In the genomic region with DNA sequence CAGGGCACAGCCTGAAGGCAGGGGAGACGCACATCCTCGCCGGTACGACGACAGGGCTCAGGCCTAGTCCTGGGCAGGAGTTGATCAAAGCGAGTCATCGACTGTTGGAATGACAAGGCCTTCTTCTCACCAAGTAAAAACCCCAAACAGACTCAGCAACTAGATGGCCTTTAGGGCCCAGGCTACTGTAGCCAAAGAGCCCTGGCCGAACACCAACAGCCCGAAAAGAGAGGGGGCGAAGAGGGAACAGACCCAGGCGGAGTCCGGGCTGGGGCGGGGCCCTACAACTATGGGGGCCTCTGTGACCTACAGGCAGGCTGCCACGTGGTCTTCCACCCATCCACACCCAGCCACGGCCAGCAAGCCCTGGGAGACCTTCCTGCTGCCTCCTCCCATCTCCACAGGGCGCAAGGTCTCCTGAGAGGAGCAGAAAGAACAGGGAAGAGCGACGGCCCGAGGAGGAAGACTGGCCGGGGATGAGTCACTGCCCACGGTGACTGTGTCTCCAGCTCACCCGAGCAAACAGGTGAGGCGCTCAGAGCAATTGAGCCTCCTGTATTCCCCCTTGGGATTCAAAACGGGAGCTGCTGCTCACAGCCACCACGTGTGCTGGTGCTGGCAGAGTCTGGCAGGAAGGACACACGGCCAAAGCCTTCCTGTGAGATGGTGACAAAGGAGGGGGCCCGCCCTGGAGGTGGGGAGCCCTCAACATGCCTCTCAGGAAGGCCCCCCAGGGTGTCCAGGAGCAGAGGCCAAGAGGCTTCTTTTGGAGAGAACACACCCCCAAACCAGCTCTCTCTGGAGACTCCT, we compare ENCODE assay signal across 7 cellular contexts. TPM values are rescaled to one million over a fixed set of nuclear protein-coding genes. Genes with fewer than 3 reads are reported as not detected.
DNase-seq lines count a peak whose midpoint lies in the region; ATAC-seq and TF ChIP-seq lines count a peak whose summit lies in the region.

No MANE protein-coding gene starts in this region.

- H3K9me3 Mint-ChIP-seq in stimulated activated memory B cell treated with anti-CD40 and anti-IgM and Interleukin-4, amounts not matched to agents 10 μg/mL and 1 μg/mL and 100 μg/mL, for 72 hours = no peaks in the 10 kb centered on the region

- no peak for TF ChIP-seq CTCF in VCaP (conservative IDR thresholded peaks at IDR 0.05)

- H3K4me1 Mint-ChIP-seq in stimulated activated memory B cell treated with anti-CD40 and anti-IgM and Interleukin-4, amounts not matched to agents 10 μg/mL and 1 μg/mL and 100 μg/mL, for 72 hours = peaks cover 47% of the 10 kb centered on the region

- peak; percentile 8 for ATAC-seq in Right ventricle myocardium superior (ENCODE audit: poor library complexity)
- peak; percentile 41 for ATAC-seq in stimulated activated memory B cell treated with anti-CD40 and anti-IgM and Interleukin-4, amounts not matched to agents 10 μg/mL and 1 μg/mL and 100 μg/mL, for 72 hours
- ATAC-seq in HG02798 (IDR thresholded peaks at IDR 0.05; ENCODE audit: poor library complexity, unreplicated experiment) = no peak

- no peaks in the 10 kb centered on the region for H3K27me3 Mint-ChIP-seq in stimulated activated memory B cell treated with anti-CD40 and anti-IgM and Interleukin-4, amounts not matched to agents 10 μg/mL and 1 μg/mL and 100 μg/mL, for 72 hours

- H3K4me3 Mint-ChIP-seq in stimulated activated memory B cell treated with anti-CD40 and anti-IgM and Interleukin-4, amounts not matched to agents 10 μg/mL and 1 μg/mL and 100 μg/mL, for 72 hours = no peak overlapping the region

- H3K36me3 Mint-ChIP-seq in stimulated activated memory B cell treated with anti-CD40 and anti-IgM and Interleukin-4, amounts not matched to agents 10 μg/mL and 1 μg/mL and 100 μg/mL, for 72 hours = peaks cover 61% of the 10 kb centered on the region

- peak overlapping the region; percentile 64 for H3K27ac Mint-ChIP-seq in stimulated activated memory B cell treated with anti-CD40 and anti-IgM and Interleukin-4, amounts not matched to agents 10 μg/mL and 1 μg/mL and 100 μg/mL, for 72 hours

- DNase-seq in HCEC 1CT = peak; percentile 54
- peak; percentile 70 for DNase-seq in Right ventricle myocardium superior
- DNase-seq in DMS 273 treated with DMSO at 0.1 percent for 48 hours (lab: John Stamatoyannopoulos, UW) = no peak
- no peak for DNase-seq in LoVo (ENCODE audit: low spot score)

- peak overlapping the region; percentile 60 for H3K27ac ChIP-seq in VCaP

- intact Hi-C loops in Right ventricle myocardium superior (cut with DNase I) = no loop called here

RNA-seq across cellular contexts. Expression of a gene that starts 17.7 kb away (rescaled TPM):
- total RNA-seq in Right ventricle myocardium superior = 10.0 TPM

RNA-seq across cellular contexts. Expression of a gene that starts 26.9 kb away (rescaled TPM):
- 54.4 TPM for total RNA-seq in Right ventricle myocardium superior

RNA-seq across cellular contexts. Expression of a gene that starts 33.9 kb away (rescaled TPM):
- total RNA-seq in Right ventricle myocardium superior = 8.6 TPM

Comparison
In these comparisons a context has a peak if more than half of its experiments do, and no peak if none do; other contexts are left out.
1. DNase-seq: peak in HCEC 1CT (single experiment) and Right ventricle myocardium superior (single experiment); none in DMS 273 treated with DMSO at 0.1 percent for 48 hours (single experiment) and LoVo (single experiment).